Comparison of ENCODE assay signal across 13 cellular contexts in genomic region chr4:138561276-138561880, GRCh38.
"Had no signal": no experiment of that assay in that cellular context is flagged by ENCODE, and none has a peak within 500 bp of the region (broad histone marks: within the 10 kb centered on the region; RNA-seq: fewer than 3 reads in every experiment).

No MANE protein-coding gene starts in this region.

- H3K27me3 ChIP-seq: colonic mucosa, esophagus squamous epithelium, gastroesophageal sphincter had no signal

- H3K4me3 Mint-ChIP-seq: naive B cell, nephron had no signal

- H3K4me3 ChIP-seq: colonic mucosa, esophagus squamous epithelium, gastroesophageal sphincter had no signal

- DNase-seq: colonic mucosa; esophagus squamous epithelium; foreskin fibroblast; glutamatergic neuron; left colon; mesendoderm; naive B cell; small intestine; stimulated activated CD4-positive, alpha-beta T cell treated with anti-CD3 and anti-CD28 coated beads, Interleukin-2, amount 100 ng/mL, for 48 hours; stimulated activated naive CD4-positive, alpha-beta T cell treated with Interleukin-2 at 50 U/mL for 16 hours; trophoblast cell had no signal

- ATAC-seq: gastroesophageal sphincter, left colon had no signal

- H3K4me1 ChIP-seq: colonic mucosa, gastroesophageal sphincter had no signal

- H3K27me3 Mint-ChIP-seq: naive B cell had no signal

- H3K9me3 ChIP-seq: colonic mucosa, gastroesophageal sphincter had no signal

- H3K36me3 ChIP-seq: colonic mucosa, esophagus squamous epithelium, gastroesophageal sphincter had no signal

- H3K27ac ChIP-seq: colonic mucosa, esophagus squamous epithelium, gastroesophageal sphincter had no signal

- H3K4me1 Mint-ChIP-seq: naive B cell had no signal

- H3K9me3 Mint-ChIP-seq: nephron had no signal

- H3K36me3 Mint-ChIP-seq: naive B cell had no signal
